In the genomic region with DNA sequence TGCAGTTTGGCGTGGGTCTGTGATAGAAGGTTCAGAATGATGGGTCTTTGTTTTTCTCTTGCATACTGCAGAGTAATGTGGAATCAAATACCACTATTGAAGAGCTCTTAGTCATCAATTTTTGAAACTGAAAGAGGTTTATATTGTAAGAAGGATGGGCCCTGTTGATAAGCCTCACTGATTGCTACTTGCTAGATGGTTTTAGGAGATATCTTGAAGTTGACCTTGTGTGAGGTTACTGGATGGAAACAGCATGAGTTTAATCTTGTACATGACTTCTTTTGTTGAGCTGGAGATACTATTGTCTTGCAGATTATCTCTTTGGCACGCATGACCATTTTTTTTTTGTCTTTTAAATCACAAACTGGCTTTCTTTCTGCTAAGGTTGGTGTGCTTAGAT, we compare ENCODE assay signal across 12 cellular contexts. TPM values are rescaled to one million over a fixed set of nuclear protein-coding genes. Genes with fewer than 3 reads are reported as not detected.
DNase-seq lines count a peak whose midpoint lies in the region; ATAC-seq and TF ChIP-seq lines count a peak whose summit lies in the region.
"Had no signal": no experiment of that assay in that cellular context is flagged by ENCODE, and none has a peak within 500 bp of the region (broad histone marks: within the 10 kb centered on the region; RNA-seq: fewer than 3 reads in every experiment).

No MANE protein-coding gene starts in this region.

- peaks cover 63 to 64% of the 10 kb centered on the region in 2 experiments for H3K4me1 Mint-ChIP-seq in H9

- H3K27me3 ChIP-seq in H9 (ENCODE audit: insufficient read depth, low read length) (no peaks in the 10 kb centered on the region), IMR-90 (ENCODE audit: control insufficient read depth, insufficient read depth, low read length) (no peaks in the 10 kb centered on the region), iPS-18a (ENCODE audit: control insufficient read depth, insufficient read depth, low read length) (no peaks in the 10 kb centered on the region), esophagus squamous epithelium (no peaks in the 10 kb centered on the region)
- H3K27me3 ChIP-seq: right atrium auricular region, stomach had no signal

- CTCF ChIA-PET in IMR-90 (lab: Yijun Ruan, JAX), result interaction anchor here (0.6 to 1.6 kb wide), 3 partner anchors 11 to 172 kb away, joined by 3 to 9 read pairs (median 3); no protein-coding TSS in a partner anchor

- BruUV-seq in IMR-90 (replicated peaks; lab: Mats Ljungman, UMichigan), result no TSS peak

- H2AFZ ChIP-seq in H9 (ENCODE audit: low read length) (no peak overlapping the region), IMR-90 (replicated peaks; ENCODE audit: low read length, poor library complexity) (no peak overlapping the region)

- no peak overlapping the region for H3K23ac ChIP-seq in H9 (ENCODE audit: insufficient read length, low read depth, low read length)
- H3K23ac ChIP-seq in IMR-90 (ENCODE audit: low read depth, low read length), result no peak overlapping the region

- peaks cover 18% of the 10 kb centered on the region for H3K4me1 ChIP-seq in H9 (ENCODE audit: insufficient read depth, low read length)
- peaks cover 21% of the 10 kb centered on the region for H3K4me1 ChIP-seq in IMR-90 (ENCODE audit: control insufficient read depth, insufficient read depth, low read length)
- H3K4me1 ChIP-seq in iPS-18a (ENCODE audit: control insufficient read depth, low read depth, low read length), result peaks cover 30% of the 10 kb centered on the region
- H3K4me1 ChIP-seq in esophagus squamous epithelium, result peaks cover 0 to 12% (median 6%) of the 10 kb centered on the region in 3 donors

- no peak overlapping the region for H2BK15ac ChIP-seq in H9 (ENCODE audit: low read depth, low read length)
- no peak overlapping the region for H2BK15ac ChIP-seq in IMR-90 (ENCODE audit: low read depth, low read length)

- TF ChIP-seq CTCF in H9 (conservative IDR thresholded peaks at IDR 0.05) (no peak), IMR-90 (conservative IDR thresholded peaks at IDR 0.05; ENCODE audit: low read depth, low read length) (no peak), esophagus squamous epithelium (IDR thresholded peaks at IDR 0.05) (no peak)

- H2BK20ac ChIP-seq in H9 (ENCODE audit: low read depth, low read length, poor library complexity, severe bottlenecking) (no peak overlapping the region), IMR-90 (ENCODE audit: low read depth, low read length) (no peak overlapping the region)

- no peaks in the 10 kb centered on the region for H4K20me1 ChIP-seq in H9 (ENCODE audit: control insufficient read depth, insufficient read depth, insufficient read length)
- H4K20me1 ChIP-seq in IMR-90 (ENCODE audit: insufficient read depth, low read length), result peaks cover 3% of the 10 kb centered on the region; the same call in 1 of the 2 replicates

- no peak overlapping the region for H2BK12ac ChIP-seq in H9 (ENCODE audit: insufficient read length, low read depth, low read length)

- no CpG with 5 or more reads among the region's 2 CpGs for WGBS in H9 (ENCODE audit: extremely low coverage, insufficient read length, low lambda C conversion rate)
- no CpG with 5 or more reads among the region's 2 CpGs for WGBS in IMR-90 (ENCODE audit: extremely low coverage in 2 of 2, insufficient read length in 1 of 2), 2 experiments
- 60 to 64% methylated on average over 2 of the region's 2 CpGs for WGBS in esophagus squamous epithelium, 2 donors

- H3K9ac ChIP-seq in H9 (ENCODE audit: extremely low read depth, insufficient read length, low read length) (no peak overlapping the region), IMR-90 (ENCODE audit: low read depth, low read length) (no peak overlapping the region), iPS-18a (ENCODE audit: low read length) (peak overlapping the region; percentile 25)

- no peak for TF ChIP-seq POLR2A in IMR-90 (IDR thresholded peaks at IDR 0.05; ENCODE audit: low read depth, low read length)
- TF ChIP-seq POLR2A in esophagus squamous epithelium (IDR thresholded peaks at IDR 0.05), result no peak

- in situ Hi-C loops in IMR-90 (cut with MboI; ENCODE audit: low sequenced_read_pairs), result no loop called here

- dilution Hi-C loops in IMR-90 (cut with HindIII; ENCODE audit: low sequenced_read_pairs, unreplicated experiment), result no loop called here

- no peaks in the 10 kb centered on the region for H3K9me3 ChIP-seq in H9 (ENCODE audit: control insufficient read depth, low read depth, low read length)
- no peaks in the 10 kb centered on the region for H3K9me3 ChIP-seq in IMR-90 (ENCODE audit: control insufficient read depth, insufficient read depth, low read length)
- H3K9me3 ChIP-seq in iPS-18a (ENCODE audit: control insufficient read depth, low read depth, low read length), result no peaks in the 10 kb centered on the region
- H3K9me3 ChIP-seq in esophagus squamous epithelium, result no peaks in the 10 kb centered on the region
- H3K9me3 ChIP-seq: right atrium auricular region, stomach had no signal

- intact Hi-C loops in IMR-90 (cut with micrococcal nuclease) (no loop called here), left cardiac atrium (cut with DNase I) (no loop called here), esophagus squamous epithelium (cut with DNase I) (no loop called here)

- H4K91ac ChIP-seq in H9 (ENCODE audit: insufficient read length, low read depth, low read length) (no peak overlapping the region), IMR-90 (ENCODE audit: insufficient read depth, low read depth, low read length) (no peak overlapping the region)

- H4K5ac ChIP-seq in H9 (ENCODE audit: insufficient read length, low read depth, low read length) (no peak overlapping the region), IMR-90 (ENCODE audit: low read depth, low read length) (no peak overlapping the region; the same call in 1 of the 2 replicates)

- no peaks in the 10 kb centered on the region for H3K36me3 ChIP-seq in IMR-90 (ENCODE audit: control insufficient read depth, insufficient read depth, low read length)
- peaks cover 3% of the 10 kb centered on the region for H3K36me3 ChIP-seq in iPS-18a (ENCODE audit: control insufficient read depth, low read depth, low read length)
- H3K36me3 ChIP-seq in esophagus squamous epithelium, result no peaks in the 10 kb centered on the region
- H3K36me3 ChIP-seq: right atrium auricular region, stomach had no signal

- H2BK5ac ChIP-seq in H9 (ENCODE audit: insufficient read length, low read length) (no peak overlapping the region), IMR-90 (ENCODE audit: low read depth, low read length, poor library complexity, severe bottlenecking) (no peak overlapping the region)

- H3K9me1 ChIP-seq in IMR-90 (ENCODE audit: insufficient read depth, low read length), result peaks cover 7% of the 10 kb centered on the region; the same call in 1 of the 2 replicates

- H2BK120ac ChIP-seq in H9 (ENCODE audit: low read depth, low read length, poor library complexity, severe bottlenecking) (no peak overlapping the region), IMR-90 (ENCODE audit: low read depth, low read length) (no peak overlapping the region)

- no peak overlapping the region for H3K14ac ChIP-seq in H9 (ENCODE audit: insufficient read depth, low read length)
- 0 out of 2 replicates have a peak overlapping the region, but pooled peaks have one; percentile 10 for H3K14ac ChIP-seq in IMR-90 (replicated peaks; ENCODE audit: low read depth, low read length)

- TF ChIP-seq RAD21 in IMR-90 (IDR thresholded peaks at IDR 0.05; ENCODE audit: low read length), result no peak

- no peak overlapping the region for H3T11ph ChIP-seq in H9 (ENCODE audit: low read length)

- H3K79me2 ChIP-seq in H9 (ENCODE audit: insufficient read depth, low read length), result peaks cover 11% of the 10 kb centered on the region; the same call in 1 of the 2 replicates

- H3K79me1 ChIP-seq in H9 (ENCODE audit: insufficient read depth, low read depth, low read length, poor library complexity, severe bottlenecking) (peaks cover 3% of the 10 kb centered on the region), IMR-90 (ENCODE audit: low read depth in 1 of 2, low read length in 2 of 2) (peaks cover 20 to 63% of the 10 kb centered on the region in 2 experiments; a peak in 3 of 4 replicates)

- POLR2A ChIA-PET in IMR-90 (lab: Charles Lee; ENCODE audit: unreplicated experiment), result no interaction called here

- H2AK5ac ChIP-seq in H9 (ENCODE audit: insufficient read length, low read length) (no peak overlapping the region), IMR-90 (ENCODE audit: low read depth, low read length) (no peak overlapping the region)

- H2AK9ac ChIP-seq in IMR-90 (replicated peaks; ENCODE audit: low read depth, low read length, poor library complexity), result no peak overlapping the region

- H4K8ac ChIP-seq in H9 (replicated peaks; ENCODE audit: insufficient read length, low read depth, low read length), result no peak overlapping the region
- H4K8ac ChIP-seq in IMR-90 (ENCODE audit: low read depth in 2 of 2, low read length in 2 of 2), result no peak overlapping the region

- peaks cover 0 to 18% (median 7%) of the 10 kb centered on the region in 3 experiments; a peak in 5 of 7 replicates for H3K36me3 Mint-ChIP-seq in H9 (ENCODE audit: insufficient read depth in 1 of 3, low read depth in 3 of 3)

- H3K56ac ChIP-seq in H9 (ENCODE audit: insufficient read length, low read depth, low read length), result no peak overlapping the region
- H3K56ac ChIP-seq in IMR-90 (ENCODE audit: extremely low read depth, insufficient read depth, low read length), result no peak overlapping the region

- H3K4me2 ChIP-seq in H9 (ENCODE audit: insufficient read depth, insufficient read length, low read length) (no peak overlapping the region), IMR-90 (ENCODE audit: low read depth, low read length) (peak overlapping the region; percentile 61; the same call in 1 of the 2 replicates)

- H3K18ac ChIP-seq in H9 (ENCODE audit: insufficient read length, low read depth, low read length) (no peak overlapping the region), IMR-90 (ENCODE audit: low read depth, low read length) (no peak overlapping the region; the same call in 1 of the 2 replicates)

- H3K4me3 ChIP-seq in IMR-90 (ENCODE audit: insufficient read depth, low read depth, low read length) (no peak overlapping the region), iPS-18a (ENCODE audit: low read length) (peak overlapping the region; percentile 25), esophagus squamous epithelium (no peak overlapping the region)
- H3K4me3 ChIP-seq: right atrium auricular region, stomach had no signal

- H3K27ac Mint-ChIP-seq in H9, result peak overlapping the region; percentile 61 to 99 (median 92); a peak in 6 of 7 replicates
- H3K27ac Mint-ChIP-seq: T-helper 1 cell treated with Interleukin-12 subunit alpha and Interleukin-12 subunit beta and Interleukin-4 antibody, amounts not matched to agents 30 μg/mL and 1 μg/mL, for 36 hours had no signal

- peak; percentile 93 for ATAC-seq in GM18868 (IDR thresholded peaks at IDR 0.05; ENCODE audit: unreplicated experiment)
- ATAC-seq in IMR-90 (ENCODE audit: low read depth), result no peak
- no peak for ATAC-seq in left cardiac atrium

- no peak overlapping the region for H3K27ac ChIP-seq in H9 (ENCODE audit: insufficient read length, low read depth, low read length)
- H3K27ac ChIP-seq in IMR-90 (ENCODE audit: insufficient read depth, low read length), result no peak overlapping the region
- H3K27ac ChIP-seq in iPS-18a (ENCODE audit: low read length), result peak overlapping the region; percentile 78
- no peak overlapping the region for H3K27ac ChIP-seq in esophagus squamous epithelium
- H3K27ac ChIP-seq: right atrium auricular region, stomach had no signal

- H3K9me3 Mint-ChIP-seq in H9, result no peaks in the 10 kb centered on the region
- H3K9me3 Mint-ChIP-seq: T-helper 1 cell treated with Interleukin-12 subunit alpha and Interleukin-12 subunit beta and Interleukin-4 antibody, amounts not matched to agents 30 μg/mL and 1 μg/mL, for 36 hours had no signal

- no peak overlapping the region for H3K4ac ChIP-seq in H9 (ENCODE audit: low read depth, low read length)
- no peak overlapping the region for H3K4ac ChIP-seq in IMR-90 (ENCODE audit: low read depth, low read length)

- peak overlapping the region; percentile 1 to 3; a peak in 3 of 5 replicates for H3K4me3 Mint-ChIP-seq in H9
- H3K4me3 Mint-ChIP-seq: T-helper 1 cell treated with Interleukin-12 subunit alpha and Interleukin-12 subunit beta and Interleukin-4 antibody, amounts not matched to agents 30 μg/mL and 1 μg/mL, for 36 hours had no signal

- DNase-seq in H9 (peak; percentile 4), IMR-90 (peak; percentile 40), RPMI8226 (no peak), left cardiac atrium (no peak), esophagus squamous epithelium (lab: John Stamatoyannopoulos, UW) (no peak)
- DNase-seq in activated CD4-positive, alpha-beta T cell treated with anti-CD3 and anti-CD28 coated beads for 48 hours, result no peak
- DNase-seq: MV-4-11, stomach had no signal

- no peaks in the 10 kb centered on the region for H3K27me3 Mint-ChIP-seq in H9 (ENCODE audit: low read depth)

- H3K23me2 ChIP-seq in H9 (ENCODE audit: insufficient read length, low read depth, low read length, poor library complexity, severe bottlenecking), result no peaks in the 10 kb centered on the region

RNA-seq across cellular contexts. Expression of gene BICD1, which starts 13.8 kb away (rescaled TPM):
- total RNA-seq in H9 (2021) (128 and 134 TPM in 2 replicates), IMR-90 (2012; rRNA removed) (17.2 and 25.0 TPM in 2 replicates), left cardiac atrium (10 to 100 TPM in 1 of 2 donors, 1 to 10 TPM in 1; 5.6 to 14.6 TPM), esophagus squamous epithelium (1 to 10 TPM in 3 of 4 donors, under 1 TPM in 1; 0.70 to 7.8 (median 2.8) TPM)
- 17.6 and 21.8 TPM in 2 replicates for polyA plus RNA-seq in IMR-90 (2012; rRNA removed)
- polyA plus RNA-seq in IMR-90 (2012; cell fraction: cytosol; rRNA removed), result 7.2 and 7.3 TPM in 2 replicates
- 32.2 and 53.0 TPM in 2 replicates for polyA plus RNA-seq in IMR-90 (2012; cell fraction: nucleus; rRNA removed; ENCODE audit: low replicate concordance)

Comparison
In these comparisons a context has a peak if more than half of its experiments do, and no peak if none do; other contexts are left out.
1. DNase-seq: peak in H9 (single experiment) and IMR-90 (single experiment); none in RPMI8226 (single experiment), left cardiac atrium (single experiment), esophagus squamous epithelium (single experiment) and activated CD4-positive, alpha-beta T cell treated with anti-CD3 and anti-CD28 coated beads for 48 hours (single experiment).